In genomic region chr6:89829591-89830384, GRCh38 we compare ENCODE assay signal across 1 cellular context.
TF ChIP-seq lines count a peak whose summit lies in the region.

Gene CASP8AP2 (plus strand): TSS chr6:89829880.

TF ChIP-seq in K562, 482 proteins besides CTCF, POLR2A, EP300 and RAD21 (continued from another document and continues in another):
- TF ChIP-seq REST (CRISPR knock-in tag; IDR thresholded peaks at IDR 0.05; ENCODE audit: low read depth), result no peak
- TF ChIP-seq POLR3A (IDR thresholded peaks at IDR 0.05; ENCODE audit: borderline replicate concordance, extremely low read depth, insufficient read depth, insufficient read length), result no peak
- TF ChIP-seq MAFK (IDR thresholded peaks at IDR 0.05; ENCODE audit: low read length), result no peak
- peak; percentile 36; the same call in 1 of the 2 replicates for TF ChIP-seq GTF2E2 (tag; IDR thresholded peaks at IDR 0.05)
- no peak for TF ChIP-seq E2F5 (CRISPR knock-in tag; IDR thresholded peaks at IDR 0.05)
- no peak for TF ChIP-seq TRIM25 (IDR thresholded peaks at IDR 0.05; ENCODE audit: borderline replicate concordance)
- no peak for TF ChIP-seq ZNF239 (CRISPR knock-in tag; IDR thresholded peaks at IDR 0.05)
- TF ChIP-seq DEAF1 (CRISPR knock-in tag; IDR thresholded peaks at IDR 0.05), result no peak
- TF ChIP-seq ZBTB2 (IDR thresholded peaks at IDR 0.05), result peak; percentile 71; the same call in 1 of the 2 replicates
- TF ChIP-seq TCF3 (CRISPR knock-in tag; IDR thresholded peaks at IDR 0.05), result no peak; the same call in 1 of the 2 replicates
- no peak for TF ChIP-seq ZNF347 (CRISPR knock-in tag; IDR thresholded peaks at IDR 0.05; ENCODE audit: low read depth)
- TF ChIP-seq HBP1 (CRISPR knock-in tag; IDR thresholded peaks at IDR 0.05), result no peak
- no peak for TF ChIP-seq CEBPG (CRISPR knock-in tag; IDR thresholded peaks at IDR 0.05)
- TF ChIP-seq CEBPG (tag; conservative IDR thresholded peaks at IDR 0.05 in 1 of 2, IDR thresholded peaks at IDR 0.05 in 1 of 2), result no peak
- no peak for TF ChIP-seq RNF219 (CRISPR knock-in tag; IDR thresholded peaks at IDR 0.05)
- TF ChIP-seq SMARCB1 (IDR thresholded peaks at IDR 0.05; ENCODE audit: insufficient read length, low read depth), result no peak
- no peak for TF ChIP-seq ZNF212 (CRISPR knock-in tag; IDR thresholded peaks at IDR 0.05)
- peak; percentile 100 for TF ChIP-seq ZNF384 (IDR thresholded peaks at IDR 0.05; ENCODE audit: low read depth, low read length)
- no peak for TF ChIP-seq MEF2D (tag; conservative IDR thresholded peaks at IDR 0.05; ENCODE audit: low read depth)
- TF ChIP-seq E2F8 (IDR thresholded peaks at IDR 0.05; ENCODE audit: low read depth, partially characterized antibody), result peak; percentile 99
- TF ChIP-seq JUNB (CRISPR knock-in tag; conservative IDR thresholded peaks at IDR 0.05), result no peak
- no peak for TF ChIP-seq JUN (IDR thresholded peaks at IDR 0.05; ENCODE audit: borderline replicate concordance, low read depth, low read length)
- no peak for TF ChIP-seq JUN (CRISPR knock-in tag; IDR thresholded peaks at IDR 0.05; ENCODE audit: borderline replicate concordance)
- no peak for TF ChIP-seq RBM17 (IDR thresholded peaks at IDR 0.05; ENCODE audit: borderline replicate concordance, low read depth, low read length)
- no peak for TF ChIP-seq NFE2 (IDR thresholded peaks at IDR 0.05; ENCODE audit: low read depth)
- TF ChIP-seq TCF7L2 (IDR thresholded peaks at IDR 0.05; ENCODE audit: low read depth, low read length), result no peak
- TF ChIP-seq ZEB2 (IDR thresholded peaks at IDR 0.05), result no peak
- no peak for TF ChIP-seq NCOA4 (IDR thresholded peaks at IDR 0.05; ENCODE audit: partially characterized antibody)
- TF ChIP-seq ZNF780A (CRISPR knock-in tag; IDR thresholded peaks at IDR 0.05), result no peak
- no peak for TF ChIP-seq ZNF121 (CRISPR knock-in tag; conservative IDR thresholded peaks at IDR 0.05)
- TF ChIP-seq KAT7 (CRISPR knock-in tag; IDR thresholded peaks at IDR 0.05; ENCODE audit: borderline replicate concordance), result 0 out of 2 replicates have a peak, but pooled peaks have one; percentile 16
- TF ChIP-seq E2F4 (CRISPR knock-in tag; IDR thresholded peaks at IDR 0.05; ENCODE audit: low read depth), result peak; percentile 94
- no peak for TF ChIP-seq GABPB2 (CRISPR knock-in tag; conservative IDR thresholded peaks at IDR 0.05)
- no peak for TF ChIP-seq MXD1 (CRISPR knock-in tag; IDR thresholded peaks at IDR 0.05; ENCODE audit: borderline replicate concordance, poor library complexity, severe bottlenecking)
- TF ChIP-seq POU5F1 (IDR thresholded peaks at IDR 0.05; ENCODE audit: borderline replicate concordance, low read depth, low read length, partially characterized antibody), result no peak
- no peak for TF ChIP-seq SRSF7 (optimal IDR thresholded peaks at IDR 0.05; ENCODE audit: low read depth, low read length)
- TF ChIP-seq TRIM24 (IDR thresholded peaks at IDR 0.05), result peak; percentile 90 to 94
- no peak for TF ChIP-seq IRF1 (CRISPR knock-in tag; IDR thresholded peaks at IDR 0.05; ENCODE audit: borderline replicate concordance)
- TF ChIP-seq WHSC1 (IDR thresholded peaks at IDR 0.05; ENCODE audit: low read length), result no peak
- TF ChIP-seq TSC22D4 (tag; IDR thresholded peaks at IDR 0.05), result no peak
- TF ChIP-seq ZNF696 (CRISPR knock-in tag; conservative IDR thresholded peaks at IDR 0.05), result no peak
